In the genomic region with DNA sequence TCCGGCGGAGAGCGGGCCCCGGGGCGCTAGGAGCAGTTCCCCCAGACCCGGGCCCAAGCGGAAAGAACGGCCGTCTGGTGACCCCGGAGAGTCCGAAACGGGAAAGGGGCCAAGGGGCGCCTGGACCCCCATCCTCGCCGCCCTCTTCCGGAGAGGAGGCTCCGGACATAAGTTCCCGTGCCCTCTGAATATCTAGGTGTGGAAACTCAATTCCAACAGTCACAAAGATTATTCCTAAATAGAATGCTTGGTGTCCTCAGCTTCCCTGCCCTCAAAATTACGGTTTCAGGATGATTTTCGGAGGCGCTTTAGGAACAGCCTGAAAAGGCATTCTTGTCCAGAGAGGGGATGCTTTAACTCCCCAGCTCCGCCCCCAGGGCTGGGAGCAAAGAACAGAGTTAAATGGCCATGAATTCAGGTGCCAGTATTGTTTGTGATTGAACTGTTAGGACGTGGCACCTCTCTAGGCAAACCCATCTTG, we compare ENCODE assay signal across 7 cellular contexts. TPM values are rescaled to one million over a fixed set of nuclear protein-coding genes. Genes with fewer than 3 reads are reported as not detected.
DNase-seq lines count a peak whose midpoint lies in the region; ATAC-seq, FAIRE-seq and TF ChIP-seq lines count a peak whose summit lies in the region.

No MANE protein-coding gene starts in this region.

- no peak overlapping the region for H2AFZ ChIP-seq in HCT116 (ENCODE audit: low read depth, low read length, poor library complexity, severe bottlenecking)

- no peak for FAIRE-seq in D721Med (lab: Jason Lieb, UNC)

- RAD21 ChIA-PET in HCT116 (lab: Charles Lee; ENCODE audit: low non-redundant PET in 1 of 2, low total read pairs in 2 of 2, uncharacterized antibody in 2 of 2, unreplicated experiment in 2 of 2), result no interaction called here

- H3K27ac ChIP-seq in HCT116 (ENCODE audit: low read depth, low read length), result peak overlapping the region; percentile 37; the same call in 1 of the 2 replicates

- H3K9me3 ChIP-seq in HCT116 (ENCODE audit: control insufficient read depth in 1 of 2, insufficient read depth in 1 of 2, low read depth in 1 of 2, low read length in 2 of 2), result no peaks in the 10 kb centered on the region

- CTCF ChIA-PET in HCT116 (lab: Charles Lee) (no interaction called here), activated B cell treated with CpG ODN at 0.5 μM for 24 hours (lab: Charles Lee) (no interaction called here)

- peak overlapping the region; percentile 68 for H3K4me2 ChIP-seq in HCT116 (ENCODE audit: low read length)

- H3K9me2 ChIP-seq in HCT116 (ENCODE audit: insufficient read depth), result no peaks in the 10 kb centered on the region

- peaks cover 3% of the 10 kb centered on the region for H3K36me3 Mint-ChIP-seq in activated B cell treated with CpG ODN at 0.5 μM for 24 hours (ENCODE audit: low read depth)
- H3K36me3 Mint-ChIP-seq in stimulated activated naive B cell treated with anti-CD40 and anti-IgM and Interleukin-4, amounts not matched to agents 10 μg/mL and 1 μg/mL and 100 μg/mL, for 72 hours, result peaks cover 7 to 9% of the 10 kb centered on the region in 2 donors

- peaks cover 24% of the 10 kb centered on the region for H3K79me2 ChIP-seq in HCT116 (ENCODE audit: insufficient read depth, low read length)

- H3K36me3 ChIP-seq in HCT116 (ENCODE audit: control insufficient read depth in 1 of 2, insufficient read depth in 2 of 2, low read length in 2 of 2), result 0 out of 4 replicates have a peak, but pooled peaks cover 0 to 5% of the 10 kb centered on the region in 2 experiments

- ATAC-seq in HCT116 (no peak), activated B cell treated with CpG ODN at 0.5 μM for 24 hours (ENCODE audit: low read depth) (no peak)
- ATAC-seq in stimulated activated naive B cell treated with anti-CD40 and anti-IgM and Interleukin-4, amounts not matched to agents 10 μg/mL and 1 μg/mL and 100 μg/mL, for 72 hours (replicated peaks), result no peak

- no peak for DNase-seq in HCT116 (ENCODE audit: low read depth, low spot score)
- no peak for DNase-seq in activated B cell treated with CpG ODN at 0.5 μM for 24 hours
- DNase-seq in stimulated activated naive B cell treated with anti-CD40 and anti-IgM and Interleukin-4, amounts not matched to agents 10 μg/mL and 1 μg/mL and 100 μg/mL, for 72 hours, result no peak
- DNase-seq in activated CD8-positive, alpha-beta memory T cell treated with anti-CD3 and anti-CD28 coated beads, Interleukin-2, amount 50 U/mL, for 4 hours, result no peak
- DNase-seq in D721Med (ENCODE audit: insufficient read length, low spot score), result no peak
- DNase-seq in NCI-H1436 (lab: John Stamatoyannopoulos, UW), result no peak

- H3K27me3 Mint-ChIP-seq in activated B cell treated with CpG ODN at 0.5 μM for 24 hours, result no peaks in the 10 kb centered on the region
- peaks cover 0 to 5% of the 10 kb centered on the region in 2 donors for H3K27me3 Mint-ChIP-seq in stimulated activated naive B cell treated with anti-CD40 and anti-IgM and Interleukin-4, amounts not matched to agents 10 μg/mL and 1 μg/mL and 100 μg/mL, for 72 hours

- peaks cover 10 to 24% of the 10 kb centered on the region in 2 experiments for H3K4me1 ChIP-seq in HCT116 (ENCODE audit: control insufficient read depth in 1 of 2, insufficient read depth in 2 of 2, low read length in 2 of 2)

- POLR2A ChIA-PET in HCT116 (lab: Charles Lee) (no interaction called here), activated B cell treated with CpG ODN at 0.5 μM for 24 hours (lab: Charles Lee) (interaction anchor here (1.1 to 3.1 kb wide), 7 partner anchors 72 to 336 kb away, joined by 3 to 21 read pairs (median 8); a partner anchor contains a TSS)

- TF ChIP-seq CTCF in HCT116 (IDR thresholded peaks at IDR 0.05 in 2 of 3, conservative IDR thresholded peaks at IDR 0.05 in 1 of 3; ENCODE audit: borderline replicate concordance in 1 of 3, insufficient read depth in 1 of 3, low read depth in 2 of 3, low read length in 2 of 3), result no peak
- no peak for TF ChIP-seq CTCF in activated B cell treated with CpG ODN at 0.5 μM for 24 hours (IDR thresholded peaks at IDR 0.05)
- no peak for TF ChIP-seq CTCF in D721Med (IDR thresholded peaks at IDR 0.05; ENCODE audit: insufficient read depth, missing control alignments)

- no peak for TF ChIP-seq RAD21 in HCT116 (IDR thresholded peaks at IDR 0.05; ENCODE audit: low read depth)

- no TSS peak for BruUV-seq in HCT116 (replicated peaks; lab: Mats Ljungman, UMichigan)

- peak overlapping the region; percentile 55 for H3K9ac ChIP-seq in HCT116 (ENCODE audit: low read length)

- no peaks in the 10 kb centered on the region for H3K9me3 Mint-ChIP-seq in activated B cell treated with CpG ODN at 0.5 μM for 24 hours
- no peaks in the 10 kb centered on the region for H3K9me3 Mint-ChIP-seq in stimulated activated naive B cell treated with anti-CD40 and anti-IgM and Interleukin-4, amounts not matched to agents 10 μg/mL and 1 μg/mL and 100 μg/mL, for 72 hours

- no peaks in the 10 kb centered on the region for H3K27me3 ChIP-seq in HCT116 (ENCODE audit: insufficient read depth, low read length)

- peak overlapping the region; percentile 82 for H3K4me3 Mint-ChIP-seq in activated B cell treated with CpG ODN at 0.5 μM for 24 hours
- peak overlapping the region; percentile 32 to 90 for H3K4me3 Mint-ChIP-seq in stimulated activated naive B cell treated with anti-CD40 and anti-IgM and Interleukin-4, amounts not matched to agents 10 μg/mL and 1 μg/mL and 100 μg/mL, for 72 hours

- H3K27ac Mint-ChIP-seq in activated B cell treated with CpG ODN at 0.5 μM for 24 hours, result no peak overlapping the region
- H3K27ac Mint-ChIP-seq in stimulated activated naive B cell treated with anti-CD40 and anti-IgM and Interleukin-4, amounts not matched to agents 10 μg/mL and 1 μg/mL and 100 μg/mL, for 72 hours, result no peak overlapping the region

- TF ChIP-seq POLR2A in HCT116 (IDR thresholded peaks at IDR 0.05; ENCODE audit: borderline replicate concordance, extremely low read depth, insufficient read depth, insufficient read length), result no peak

- H3K4me1 Mint-ChIP-seq in activated B cell treated with CpG ODN at 0.5 μM for 24 hours, result peaks cover 23% of the 10 kb centered on the region
- peaks cover 19 to 36% of the 10 kb centered on the region in 2 donors for H3K4me1 Mint-ChIP-seq in stimulated activated naive B cell treated with anti-CD40 and anti-IgM and Interleukin-4, amounts not matched to agents 10 μg/mL and 1 μg/mL and 100 μg/mL, for 72 hours

- no peaks in the 10 kb centered on the region for H4K20me1 ChIP-seq in HCT116 (ENCODE audit: insufficient read depth)

- H3K4me3 ChIP-seq in HCT116 (replicated peaks in 1 of 2; ENCODE audit: low read depth in 1 of 2, low read length in 2 of 2) (peak overlapping the region; percentile 64 to 82), iPS-11a (ENCODE audit: low read depth, low read length) (peak overlapping the region; percentile 58)

- intact Hi-C loops in HCT116 (cut with micrococcal nuclease) (loop anchor here (5.0 to 10.0 kb wide), 2 partner anchors 146 to 238 kb away; no protein-coding TSS in a partner anchor), activated B cell treated with CpG ODN at 0.5 μM for 24 hours (cut with micrococcal nuclease) (loop anchor here (2.0 to 10.0 kb wide), 6 partner anchors 74 to 866 kb away; a partner anchor contains a TSS)

TF ChIP-seq in HCT116, 20 proteins besides CTCF, POLR2A, EP300 and RAD21 (continues in another document):
- TF ChIP-seq, protein P1, sequence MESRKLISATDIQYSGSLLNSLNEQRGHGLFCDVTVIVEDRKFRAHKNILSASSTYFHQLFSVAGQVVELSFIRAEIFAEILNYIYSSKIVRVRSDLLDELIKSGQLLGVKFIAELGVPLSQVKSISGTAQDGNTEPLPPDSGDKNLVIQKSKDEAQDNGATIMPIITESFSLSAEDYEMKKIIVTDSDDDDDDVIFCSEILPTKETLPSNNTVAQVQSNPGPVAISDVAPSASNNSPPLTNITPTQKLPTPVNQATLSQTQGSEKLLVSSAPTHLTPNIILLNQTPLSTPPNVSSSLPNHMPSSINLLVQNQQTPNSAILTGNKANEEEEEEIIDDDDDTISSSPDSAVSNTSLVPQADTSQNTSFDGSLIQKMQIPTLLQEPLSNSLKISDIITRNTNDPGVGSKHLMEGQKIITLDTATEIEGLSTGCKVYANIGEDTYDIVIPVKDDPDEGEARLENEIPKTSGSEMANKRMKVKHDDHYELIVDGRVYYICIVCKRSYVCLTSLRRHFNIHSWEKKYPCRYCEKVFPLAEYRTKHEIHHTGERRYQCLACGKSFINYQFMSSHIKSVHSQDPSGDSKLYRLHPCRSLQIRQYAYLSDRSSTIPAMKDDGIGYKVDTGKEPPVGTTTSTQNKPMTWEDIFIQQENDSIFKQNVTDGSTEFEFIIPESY (IDR thresholded peaks at IDR 0.05; ENCODE audit: extremely low read depth, insufficient replicate concordance, low read length), result no peak
- TF ChIP-seq, protein P2, sequence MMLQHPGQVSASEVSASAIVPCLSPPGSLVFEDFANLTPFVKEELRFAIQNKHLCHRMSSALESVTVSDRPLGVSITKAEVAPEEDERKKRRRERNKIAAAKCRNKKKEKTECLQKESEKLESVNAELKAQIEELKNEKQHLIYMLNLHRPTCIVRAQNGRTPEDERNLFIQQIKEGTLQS (IDR thresholded peaks at IDR 0.05), result no peak
- TF ChIP-seq EZH2phosphoT487 (IDR thresholded peaks at IDR 0.05; ENCODE audit: borderline replicate concordance) (no peak), JUND (IDR thresholded peaks at IDR 0.05) (no peak), ZFX (IDR thresholded peaks at IDR 0.05) (no peak), TCF7L2 (IDR thresholded peaks at IDR 0.05; ENCODE audit: borderline replicate concordance, extremely low read depth, insufficient read depth, insufficient read length) (no peak), SIN3A (IDR thresholded peaks at IDR 0.05; ENCODE audit: low read depth) (no peak), FOSL1 (IDR thresholded peaks at IDR 0.05; ENCODE audit: low read depth) (no peak)

RNA-seq across cellular contexts. Expression of a gene that starts 0.7 kb away (rescaled TPM):
- total RNA-seq in HCT116 (2021; ENCODE audit: unreplicated experiment) (17.9 TPM), activated B cell treated with CpG ODN at 0.5 μM for 24 hours (11.0 and 12.0 TPM in 2 replicates)
- polyA plus RNA-seq in HCT116 (2012), result 14.2 TPM in 2 replicates
